Comparison of ENCODE assay signal across 15 cellular contexts in the genomic region with DNA sequence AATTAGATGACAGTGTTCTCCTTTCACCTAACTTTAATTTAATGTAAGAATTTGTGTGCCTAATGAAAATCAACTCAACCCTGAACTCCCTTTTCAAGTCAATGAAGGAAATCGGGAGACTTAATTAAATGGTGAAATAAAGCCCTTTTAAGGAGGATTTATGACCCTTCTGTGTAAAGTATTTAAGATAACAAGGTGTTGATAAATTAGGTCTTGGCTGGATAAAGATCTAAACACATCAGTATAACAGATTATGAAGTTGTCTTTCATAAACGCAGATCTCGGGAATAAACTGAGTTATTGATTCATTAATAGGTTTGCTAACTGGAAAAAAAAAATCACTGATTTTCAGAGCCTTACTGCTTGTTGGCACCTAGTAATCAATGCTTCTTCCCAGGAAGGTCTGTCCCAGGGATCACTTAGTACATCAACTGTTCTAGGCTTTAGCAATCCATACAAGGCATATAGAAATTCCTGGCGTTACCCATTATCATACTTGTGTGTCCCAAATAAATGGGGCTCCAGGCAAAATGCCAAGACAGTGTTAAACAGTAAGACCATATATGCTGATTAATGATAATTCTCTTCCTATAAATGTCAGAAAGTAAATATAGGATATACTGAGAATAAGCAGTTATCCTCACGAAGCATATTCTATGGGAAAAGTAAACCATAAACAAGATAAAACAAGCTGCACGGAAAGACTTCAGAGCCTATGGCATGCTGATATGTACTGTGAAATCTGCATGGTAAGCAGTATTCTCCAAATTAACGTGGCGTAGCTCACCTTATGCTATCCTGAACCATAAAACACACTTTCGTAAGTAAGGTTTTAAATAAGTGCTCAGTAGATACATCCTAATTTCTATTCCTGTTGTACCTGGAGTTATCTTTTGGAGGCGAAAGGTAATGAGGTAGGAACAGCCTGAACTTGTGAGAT.
A peak's percentile ranks its signal among the peaks of the same experiment; 100 is the strongest.
DNase-seq lines count a peak whose midpoint lies in the region; ATAC-seq and TF ChIP-seq lines count a peak whose summit lies in the region.
"Had no signal": no experiment of that assay in that cellular context is flagged by ENCODE, and none has a peak within 500 bp of the region (broad histone marks: within the 10 kb centered on the region; RNA-seq: fewer than 3 reads in every experiment).

No MANE protein-coding gene starts in this region.

- no peak overlapping the region for H3K27ac Mint-ChIP-seq in endodermal cell
- H3K27ac Mint-ChIP-seq: HFFc6 had no signal

- H2AFZ ChIP-seq in SK-N-SH (ENCODE audit: low read depth) (no peak overlapping the region), IMR-90 (replicated peaks; ENCODE audit: low read length, poor library complexity) (no peak overlapping the region), hepatocyte (no peak overlapping the region)

- H3K4me3 Mint-ChIP-seq in endodermal cell: no peak overlapping the region
- H3K4me3 Mint-ChIP-seq: CD4-positive, CD25-positive, alpha-beta regulatory T cell; HFFc6 had no signal

- H2BK120ac ChIP-seq in IMR-90 (ENCODE audit: low read depth, low read length): no peak overlapping the region

- dilution Hi-C loops in IMR-90 (cut with HindIII; ENCODE audit: low sequenced_read_pairs, unreplicated experiment): no loop called here

- H3K9me3 Mint-ChIP-seq in endodermal cell: no peaks in the 10 kb centered on the region
- H3K9me3 Mint-ChIP-seq: CD4-positive, CD25-positive, alpha-beta regulatory T cell; HFFc6 had no signal

- H3K36me3 ChIP-seq in SK-N-SH (replicated peaks in 1 of 2; ENCODE audit: control insufficient read depth in 1 of 2, insufficient read depth in 2 of 2, low read length in 1 of 2) (no peaks in the 10 kb centered on the region), IMR-90 (ENCODE audit: control insufficient read depth, insufficient read depth, low read length) (no peaks in the 10 kb centered on the region), hepatocyte (replicated peaks; ENCODE audit: insufficient read depth, low read depth) (no peaks in the 10 kb centered on the region), endodermal cell (ENCODE audit: control insufficient read depth, insufficient read depth, low read length) (no peaks in the 10 kb centered on the region)
- H3K36me3 ChIP-seq: BLaER1 treated with 17β-estradiol and CSF1 and Interleukin-3, amounts not matched to agents 10 nM and 100 nM; HAP-1 had no signal

- H2AK9ac ChIP-seq in IMR-90 (replicated peaks; ENCODE audit: low read depth, low read length, poor library complexity): no peak overlapping the region

- H3K18ac ChIP-seq in IMR-90 (ENCODE audit: low read depth, low read length): no peak overlapping the region

- CTCF ChIA-PET in SK-N-SH (lab: Yijun Ruan, JAX): interaction anchor here (0.7 to 1.5 kb wide), 3 partner anchors 9 to 172 kb away, joined by 3 to 4 read pairs (median 3); no protein-coding TSS in a partner anchor
- CTCF ChIA-PET in IMR-90 (lab: Yijun Ruan, JAX): no interaction called here

- H4K5ac ChIP-seq in IMR-90 (ENCODE audit: low read depth, low read length): no peak overlapping the region

- H4K20me1 ChIP-seq in SK-N-SH (ENCODE audit: insufficient read depth): no peaks in the 10 kb centered on the region
- no peaks in the 10 kb centered on the region for H4K20me1 ChIP-seq in IMR-90 (ENCODE audit: insufficient read depth, low read length)
- no peaks in the 10 kb centered on the region for H4K20me1 ChIP-seq in hepatocyte (ENCODE audit: insufficient read depth, poor library complexity, severe bottlenecking)
- H4K20me1 ChIP-seq: BLaER1 treated with 17β-estradiol and CSF1 and Interleukin-3, amounts not matched to agents 10 nM and 100 nM had no signal

- no peaks in the 10 kb centered on the region for H3F3A ChIP-seq in SK-N-SH (replicated peaks; ENCODE audit: insufficient read depth)

- no peak overlapping the region for H4K8ac ChIP-seq in IMR-90 (ENCODE audit: low read depth in 2 of 2, low read length in 2 of 2)

- peaks cover 0 to 10% of the 10 kb centered on the region in 2 experiments; a peak in 2 of 4 replicates for H3K4me1 ChIP-seq in SK-N-SH (ENCODE audit: control insufficient read depth in 1 of 2, insufficient read depth in 2 of 2, low read depth in 1 of 2, low read length in 1 of 2)
- peaks cover 7% of the 10 kb centered on the region; the same call in 1 of the 2 replicates for H3K4me1 ChIP-seq in IMR-90 (ENCODE audit: control insufficient read depth, insufficient read depth, low read length)
- H3K4me1 ChIP-seq in hepatocyte (ENCODE audit: insufficient read depth): peaks cover 3% of the 10 kb centered on the region
- H3K4me1 ChIP-seq in endodermal cell (ENCODE audit: control insufficient read depth, insufficient read depth, low read length): no peaks in the 10 kb centered on the region
- H3K4me1 ChIP-seq: BLaER1 treated with 17β-estradiol and CSF1 and Interleukin-3, amounts not matched to agents 10 nM and 100 nM; HAP-1 had no signal

- 89% methylated on average over 10 of the region's 10 CpGs for WGBS in SK-N-SH (ENCODE audit: low lambda C conversion rate)
- 92% methylated on average over 2 of the region's 10 CpGs; no CpG with 5 or more reads in 1 of the 2 experiments for WGBS in IMR-90 (ENCODE audit: extremely low coverage in 2 of 2, insufficient read length in 1 of 2), 2 experiments
- 55% methylated on average over 10 of the region's 10 CpGs for WGBS in hepatocyte (ENCODE audit: low lambda C conversion rate, missing lambda C conversion rate)
- 93 to 100% methylated on average over 4 to 10 of the region's 10 CpGs for WGBS in endodermal cell (ENCODE audit: insufficient coverage in 1 of 2, insufficient read length in 1 of 2), 2 experiments

- no peak overlapping the region for H3K4ac ChIP-seq in IMR-90 (ENCODE audit: low read depth, low read length)

- H3K23ac ChIP-seq in IMR-90 (ENCODE audit: low read depth, low read length): no peak overlapping the region

- H3K4me2 ChIP-seq in SK-N-SH: no peak overlapping the region
- H3K4me2 ChIP-seq in IMR-90 (ENCODE audit: low read depth, low read length): no peak overlapping the region
- H3K4me2 ChIP-seq in hepatocyte: no peak overlapping the region
- H3K4me2 ChIP-seq: BLaER1 treated with 17β-estradiol and CSF1 and Interleukin-3, amounts not matched to agents 10 nM and 100 nM had no signal

- no peak overlapping the region for H2BK5ac ChIP-seq in IMR-90 (ENCODE audit: low read depth, low read length, poor library complexity, severe bottlenecking)

- H3K36me3 Mint-ChIP-seq in endodermal cell (ENCODE audit: low read depth): no peaks in the 10 kb centered on the region
- H3K36me3 Mint-ChIP-seq: CD4-positive, CD25-positive, alpha-beta regulatory T cell had no signal

- in situ Hi-C loops in IMR-90 (cut with MboI; ENCODE audit: low sequenced_read_pairs): no loop called here

- no peaks in the 10 kb centered on the region for H3K27me3 Mint-ChIP-seq in endodermal cell (ENCODE audit: insufficient read depth)
- H3K27me3 Mint-ChIP-seq: CD4-positive, CD25-positive, alpha-beta regulatory T cell had no signal

- H3K9ac ChIP-seq in SK-N-SH (no peak overlapping the region), IMR-90 (ENCODE audit: low read depth, low read length) (no peak overlapping the region), endodermal cell (ENCODE audit: extremely low read depth, low read length, poor library complexity, severe bottlenecking) (no peak overlapping the region)
- H3K9ac ChIP-seq: BLaER1 treated with 17β-estradiol and CSF1 and Interleukin-3, amounts not matched to agents 10 nM and 100 nM had no signal

- POLR2A ChIA-PET in SK-N-SH (lab: Yijun Ruan, JAX): no interaction called here
- POLR2A ChIA-PET in IMR-90 (lab: Charles Lee; ENCODE audit: unreplicated experiment): no interaction called here

- no peak for TF ChIP-seq EP300 in SK-N-SH (IDR thresholded peaks at IDR 0.05; ENCODE audit: borderline replicate concordance in 1 of 2, low read depth in 1 of 2, low read length in 1 of 2)

- H2BK15ac ChIP-seq in IMR-90 (ENCODE audit: low read depth, low read length): no peak overlapping the region

- H3K4me1 Mint-ChIP-seq in endodermal cell: no peaks in the 10 kb centered on the region

- BruUV-seq in IMR-90 (replicated peaks; lab: Mats Ljungman, UMichigan): no TSS peak

- intact Hi-C loops in IMR-90 (cut with micrococcal nuclease): loop anchor here (10.0 kb wide), 1 partner anchor 422 kb away; no protein-coding TSS in a partner anchor

- no peak overlapping the region for H3K56ac ChIP-seq in IMR-90 (ENCODE audit: extremely low read depth, insufficient read depth, low read length)

- no peaks in the 10 kb centered on the region for H3K79me1 ChIP-seq in IMR-90 (ENCODE audit: low read depth in 1 of 2, low read length in 2 of 2)

- TF ChIP-seq RAD21 in SK-N-SH (IDR thresholded peaks at IDR 0.05; ENCODE audit: low read length): no peak
- no peak for TF ChIP-seq RAD21 in IMR-90 (IDR thresholded peaks at IDR 0.05; ENCODE audit: low read length)

- H2AK5ac ChIP-seq in IMR-90 (ENCODE audit: low read depth, low read length): no peak overlapping the region

- TF ChIP-seq CTCF in SK-N-SH (IDR thresholded peaks at IDR 0.05): no peak
- no peak for TF ChIP-seq CTCF in IMR-90 (conservative IDR thresholded peaks at IDR 0.05; ENCODE audit: low read depth, low read length)
- no peak for TF ChIP-seq CTCF in hepatocyte (IDR thresholded peaks at IDR 0.05; ENCODE audit: poor library complexity)
- no peak for TF ChIP-seq CTCF in endodermal cell (conservative IDR thresholded peaks at IDR 0.05)

- no peak for TF ChIP-seq POLR2A in IMR-90 (IDR thresholded peaks at IDR 0.05; ENCODE audit: low read depth, low read length)

- H3K14ac ChIP-seq in IMR-90 (replicated peaks; ENCODE audit: low read depth, low read length): no peak overlapping the region

- no peak overlapping the region for H2BK20ac ChIP-seq in IMR-90 (ENCODE audit: low read depth, low read length)

- H3K4me3 ChIP-seq in SK-N-SH (ENCODE audit: low read depth in 2 of 2, low read length in 1 of 2): no peak overlapping the region
- no peak overlapping the region for H3K4me3 ChIP-seq in IMR-90 (ENCODE audit: insufficient read depth, low read depth, low read length)
- H3K4me3 ChIP-seq in hepatocyte: no peak overlapping the region
- no peak overlapping the region for H3K4me3 ChIP-seq in endodermal cell (ENCODE audit: low read length)
- H3K4me3 ChIP-seq: BLaER1 treated with 17β-estradiol and CSF1 and Interleukin-3, amounts not matched to agents 10 nM and 100 nM; HAP-1 had no signal

- H3K27ac ChIP-seq in SK-N-SH (ENCODE audit: low read depth in 2 of 2, low read length in 1 of 2): no peak overlapping the region
- no peak overlapping the region for H3K27ac ChIP-seq in IMR-90 (ENCODE audit: insufficient read depth, low read length)
- no peak overlapping the region for H3K27ac ChIP-seq in hepatocyte
- H3K27ac ChIP-seq in endodermal cell (ENCODE audit: low read depth, low read length): no peak overlapping the region
- H3K27ac ChIP-seq: BLaER1 treated with 17β-estradiol and CSF1 and Interleukin-3, amounts not matched to agents 10 nM and 100 nM had no signal

- H3K9me2 ChIP-seq in SK-N-SH (no peaks in the 10 kb centered on the region), hepatocyte (replicated peaks; ENCODE audit: insufficient read depth) (no peaks in the 10 kb centered on the region)

- no peaks in the 10 kb centered on the region; the same call in 1 of the 2 replicates for H3K9me1 ChIP-seq in IMR-90 (ENCODE audit: insufficient read depth, low read length)

- ATAC-seq in SK-N-SH treated with all-trans-retinoic acid at 6 μM for 48 hours (no peak), IMR-90 (ENCODE audit: low read depth) (no peak), HG03521 (IDR thresholded peaks at IDR 0.05; ENCODE audit: unreplicated experiment) (no peak)

- no peak for DNase-seq in SK-N-SH
- no peak for DNase-seq in IMR-90
- peak; percentile 8 for DNase-seq in hepatocyte (ENCODE audit: low spot score)
- no peak for DNase-seq in endodermal cell
- DNase-seq in NCI-H2196 treated with DMSO at 0.1 percent for 48 hours (lab: John Stamatoyannopoulos, UW; ENCODE audit: unreplicated experiment): no peak
- DNase-seq: 8988T; AML-193; CD4-positive, CD25-positive, alpha-beta regulatory T cell; DMS 273 treated with DMSO at 0.1 percent for 48 hours; GOT3; HFFc6 had no signal

- H4K91ac ChIP-seq in IMR-90 (ENCODE audit: insufficient read depth, low read depth, low read length): no peak overlapping the region

- H3K79me2 ChIP-seq in SK-N-SH (ENCODE audit: insufficient read depth) (no peaks in the 10 kb centered on the region), hepatocyte (no peaks in the 10 kb centered on the region)

- H3K9me3 ChIP-seq in SK-N-SH: no peaks in the 10 kb centered on the region
- H3K9me3 ChIP-seq in IMR-90 (ENCODE audit: control insufficient read depth, insufficient read depth, low read length): no peaks in the 10 kb centered on the region
- no peaks in the 10 kb centered on the region for H3K9me3 ChIP-seq in hepatocyte (ENCODE audit: low read depth)
- H3K9me3 ChIP-seq in endodermal cell (ENCODE audit: control insufficient read depth, low read length): no peaks in the 10 kb centered on the region
- H3K9me3 ChIP-seq: BLaER1 treated with 17β-estradiol and CSF1 and Interleukin-3, amounts not matched to agents 10 nM and 100 nM; HAP-1 had no signal

- no peaks in the 10 kb centered on the region for H3K27me3 ChIP-seq in SK-N-SH (ENCODE audit: insufficient read depth)
- H3K27me3 ChIP-seq in IMR-90 (ENCODE audit: control insufficient read depth, insufficient read depth, low read length): no peaks in the 10 kb centered on the region
- no peaks in the 10 kb centered on the region for H3K27me3 ChIP-seq in hepatocyte
- H3K27me3 ChIP-seq in endodermal cell (ENCODE audit: control insufficient read depth, insufficient read depth, low read length, poor library complexity, severe bottlenecking): no peaks in the 10 kb centered on the region
- H3K27me3 ChIP-seq: BLaER1 treated with 17β-estradiol and CSF1 and Interleukin-3, amounts not matched to agents 10 nM and 100 nM had no signal
